Comparison of ENCODE assay signal across 1 cellular context in the genomic region with DNA sequence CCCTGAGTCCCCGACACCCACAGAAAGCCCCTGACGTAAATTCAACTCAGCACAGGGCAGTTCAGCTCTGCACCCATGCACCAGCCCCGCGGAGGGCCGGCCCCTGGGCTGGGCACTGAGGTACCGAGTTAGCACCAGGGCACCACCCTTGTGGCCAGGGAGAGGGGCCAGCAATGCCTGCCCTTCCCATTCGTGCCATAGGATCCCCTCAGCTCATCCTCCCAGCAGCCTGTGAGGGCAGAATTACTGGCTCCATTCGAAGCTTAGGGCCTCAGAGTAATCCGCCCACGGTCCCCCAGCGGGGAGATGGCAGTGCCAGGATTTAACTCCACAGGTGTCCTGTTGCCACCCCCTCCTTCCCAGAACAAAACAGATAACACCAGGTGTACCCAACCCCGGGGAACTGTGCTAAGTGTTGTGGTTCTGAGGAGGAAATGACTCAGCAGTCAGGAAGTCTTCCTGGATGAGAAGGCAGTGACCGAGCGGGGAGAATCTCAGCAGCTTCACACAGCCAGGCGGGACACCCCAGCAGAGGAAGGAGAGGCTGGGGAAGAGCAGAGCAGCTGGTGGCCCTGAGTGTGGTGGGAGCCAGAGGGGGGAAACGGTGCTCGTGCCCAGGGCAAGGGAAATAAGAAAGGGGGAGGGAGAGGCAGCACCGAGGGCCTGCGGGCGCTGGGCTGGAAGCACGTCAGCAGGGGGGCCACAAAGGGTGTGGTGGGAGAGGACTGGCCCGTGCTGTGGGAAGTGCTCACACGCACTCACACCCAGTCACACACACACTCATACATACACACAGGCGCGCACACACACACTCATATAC.
TF ChIP-seq lines count a peak whose summit lies in the region.

No MANE protein-coding gene starts in this region.

TF ChIP-seq in GM23338, 12 proteins besides CTCF, POLR2A, EP300 and RAD21 (continued from another document):
- TF ChIP-seq, protein P1, sequence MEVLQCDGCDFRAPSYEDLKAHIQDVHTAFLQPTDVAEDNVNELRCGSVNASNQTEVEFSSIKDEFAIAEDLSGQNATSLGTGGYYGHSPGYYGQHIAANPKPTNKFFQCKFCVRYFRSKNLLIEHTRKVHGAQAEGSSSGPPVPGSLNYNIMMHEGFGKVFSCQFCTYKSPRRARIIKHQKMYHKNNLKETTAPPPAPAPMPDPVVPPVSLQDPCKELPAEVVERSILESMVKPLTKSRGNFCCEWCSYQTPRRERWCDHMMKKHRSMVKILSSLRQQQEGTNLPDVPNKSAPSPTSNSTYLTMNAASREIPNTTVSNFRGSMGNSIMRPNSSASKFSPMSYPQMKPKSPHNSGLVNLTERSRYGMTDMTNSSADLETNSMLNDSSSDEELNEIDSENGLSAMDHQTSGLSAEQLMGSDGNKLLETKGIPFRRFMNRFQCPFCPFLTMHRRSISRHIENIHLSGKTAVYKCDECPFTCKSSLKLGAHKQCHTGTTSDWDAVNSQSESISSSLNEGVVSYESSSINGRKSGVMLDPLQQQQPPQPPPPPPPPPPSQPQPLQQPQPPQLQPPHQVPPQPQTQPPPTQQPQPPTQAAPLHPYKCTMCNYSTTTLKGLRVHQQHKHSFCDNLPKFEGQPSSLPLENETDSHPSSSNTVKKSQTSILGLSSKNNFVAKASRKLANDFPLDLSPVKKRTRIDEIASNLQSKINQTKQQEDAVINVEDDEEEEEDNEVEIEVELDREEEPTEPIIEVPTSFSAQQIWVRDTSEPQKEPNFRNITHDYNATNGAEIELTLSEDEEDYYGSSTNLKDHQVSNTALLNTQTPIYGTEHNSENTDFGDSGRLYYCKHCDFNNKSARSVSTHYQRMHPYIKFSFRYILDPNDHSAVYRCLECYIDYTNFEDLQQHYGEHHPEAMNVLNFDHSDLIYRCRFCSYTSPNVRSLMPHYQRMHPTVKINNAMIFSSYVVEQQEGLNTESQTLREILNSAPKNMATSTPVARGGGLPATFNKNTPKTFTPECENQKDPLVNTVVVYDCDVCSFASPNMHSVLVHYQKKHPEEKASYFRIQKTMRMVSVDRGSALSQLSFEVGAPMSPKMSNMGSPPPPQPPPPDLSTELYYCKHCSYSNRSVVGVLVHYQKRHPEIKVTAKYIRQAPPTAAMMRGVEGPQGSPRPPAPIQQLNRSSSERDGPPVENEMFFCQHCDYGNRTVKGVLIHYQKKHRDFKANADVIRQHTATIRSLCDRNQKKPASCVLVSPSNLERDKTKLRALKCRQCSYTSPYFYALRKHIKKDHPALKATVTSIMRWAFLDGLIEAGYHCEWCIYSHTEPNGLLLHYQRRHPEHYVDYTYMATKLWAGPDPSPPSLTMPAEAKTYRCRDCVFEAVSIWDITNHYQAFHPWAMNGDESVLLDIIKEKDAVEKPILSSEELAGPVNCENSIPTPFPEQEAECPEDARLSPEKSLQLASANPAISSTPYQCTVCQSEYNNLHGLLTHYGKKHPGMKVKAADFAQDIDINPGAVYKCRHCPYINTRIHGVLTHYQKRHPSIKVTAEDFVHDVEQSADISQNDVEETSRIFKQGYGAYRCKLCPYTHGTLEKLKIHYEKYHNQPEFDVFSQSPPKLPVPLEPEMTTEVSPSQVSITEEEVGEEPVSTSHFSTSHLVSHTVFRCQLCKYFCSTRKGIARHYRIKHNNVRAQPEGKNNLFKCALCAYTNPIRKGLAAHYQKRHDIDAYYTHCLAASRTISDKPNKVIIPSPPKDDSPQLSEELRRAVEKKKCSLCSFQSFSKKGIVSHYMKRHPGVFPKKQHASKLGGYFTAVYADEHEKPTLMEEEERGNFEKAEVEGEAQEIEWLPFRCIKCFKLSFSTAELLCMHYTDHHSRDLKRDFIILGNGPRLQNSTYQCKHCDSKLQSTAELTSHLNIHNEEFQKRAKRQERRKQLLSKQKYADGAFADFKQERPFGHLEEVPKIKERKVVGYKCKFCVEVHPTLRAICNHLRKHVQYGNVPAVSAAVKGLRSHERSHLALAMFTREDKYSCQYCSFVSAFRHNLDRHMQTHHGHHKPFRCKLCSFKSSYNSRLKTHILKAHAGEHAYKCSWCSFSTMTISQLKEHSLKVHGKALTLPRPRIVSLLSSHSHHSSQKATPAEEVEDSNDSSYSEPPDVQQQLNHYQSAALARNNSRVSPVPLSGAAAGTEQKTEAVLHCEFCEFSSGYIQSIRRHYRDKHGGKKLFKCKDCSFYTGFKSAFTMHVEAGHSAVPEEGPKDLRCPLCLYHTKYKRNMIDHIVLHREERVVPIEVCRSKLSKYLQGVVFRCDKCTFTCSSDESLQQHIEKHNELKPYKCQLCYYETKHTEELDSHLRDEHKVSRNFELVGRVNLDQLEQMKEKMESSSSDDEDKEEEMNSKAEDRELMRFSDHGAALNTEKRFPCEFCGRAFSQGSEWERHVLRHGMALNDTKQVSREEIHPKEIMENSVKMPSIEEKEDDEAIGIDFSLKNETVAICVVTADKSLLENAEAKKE (CRISPR knock-in tag; IDR thresholded peaks at IDR 0.05) = no peak
- TF ChIP-seq, protein P2, sequence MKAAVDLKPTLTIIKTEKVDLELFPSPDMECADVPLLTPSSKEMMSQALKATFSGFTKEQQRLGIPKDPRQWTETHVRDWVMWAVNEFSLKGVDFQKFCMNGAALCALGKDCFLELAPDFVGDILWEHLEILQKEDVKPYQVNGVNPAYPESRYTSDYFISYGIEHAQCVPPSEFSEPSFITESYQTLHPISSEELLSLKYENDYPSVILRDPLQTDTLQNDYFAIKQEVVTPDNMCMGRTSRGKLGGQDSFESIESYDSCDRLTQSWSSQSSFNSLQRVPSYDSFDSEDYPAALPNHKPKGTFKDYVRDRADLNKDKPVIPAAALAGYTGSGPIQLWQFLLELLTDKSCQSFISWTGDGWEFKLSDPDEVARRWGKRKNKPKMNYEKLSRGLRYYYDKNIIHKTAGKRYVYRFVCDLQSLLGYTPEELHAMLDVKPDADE (IDR thresholded peaks at IDR 0.05) = no peak
- TF ChIP-seq, protein P3, sequence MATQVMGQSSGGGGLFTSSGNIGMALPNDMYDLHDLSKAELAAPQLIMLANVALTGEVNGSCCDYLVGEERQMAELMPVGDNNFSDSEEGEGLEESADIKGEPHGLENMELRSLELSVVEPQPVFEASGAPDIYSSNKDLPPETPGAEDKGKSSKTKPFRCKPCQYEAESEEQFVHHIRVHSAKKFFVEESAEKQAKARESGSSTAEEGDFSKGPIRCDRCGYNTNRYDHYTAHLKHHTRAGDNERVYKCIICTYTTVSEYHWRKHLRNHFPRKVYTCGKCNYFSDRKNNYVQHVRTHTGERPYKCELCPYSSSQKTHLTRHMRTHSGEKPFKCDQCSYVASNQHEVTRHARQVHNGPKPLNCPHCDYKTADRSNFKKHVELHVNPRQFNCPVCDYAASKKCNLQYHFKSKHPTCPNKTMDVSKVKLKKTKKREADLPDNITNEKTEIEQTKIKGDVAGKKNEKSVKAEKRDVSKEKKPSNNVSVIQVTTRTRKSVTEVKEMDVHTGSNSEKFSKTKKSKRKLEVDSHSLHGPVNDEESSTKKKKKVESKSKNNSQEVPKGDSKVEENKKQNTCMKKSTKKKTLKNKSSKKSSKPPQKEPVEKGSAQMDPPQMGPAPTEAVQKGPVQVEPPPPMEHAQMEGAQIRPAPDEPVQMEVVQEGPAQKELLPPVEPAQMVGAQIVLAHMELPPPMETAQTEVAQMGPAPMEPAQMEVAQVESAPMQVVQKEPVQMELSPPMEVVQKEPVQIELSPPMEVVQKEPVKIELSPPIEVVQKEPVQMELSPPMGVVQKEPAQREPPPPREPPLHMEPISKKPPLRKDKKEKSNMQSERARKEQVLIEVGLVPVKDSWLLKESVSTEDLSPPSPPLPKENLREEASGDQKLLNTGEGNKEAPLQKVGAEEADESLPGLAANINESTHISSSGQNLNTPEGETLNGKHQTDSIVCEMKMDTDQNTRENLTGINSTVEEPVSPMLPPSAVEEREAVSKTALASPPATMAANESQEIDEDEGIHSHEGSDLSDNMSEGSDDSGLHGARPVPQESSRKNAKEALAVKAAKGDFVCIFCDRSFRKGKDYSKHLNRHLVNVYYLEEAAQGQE (IDR thresholded peaks at IDR 0.05; ENCODE audit: unreplicated experiment) = no peak
- no peak for TF ChIP-seq STAT1 (IDR thresholded peaks at IDR 0.05; ENCODE audit: unreplicated experiment)
- TF ChIP-seq EZH2 (IDR thresholded peaks at IDR 0.05; ENCODE audit: low read depth, unreplicated experiment) = no peak
- TF ChIP-seq NANOG (IDR thresholded peaks at IDR 0.05; ENCODE audit: borderline replicate concordance) = no peak
- TF ChIP-seq JUNB (IDR thresholded peaks at IDR 0.05; ENCODE audit: unreplicated experiment) = no peak
